Comparison of ENCODE assay signal across 20 cellular contexts in genomic region chr5:133797167-133797566, GRCh38.
"Had no signal": no experiment of that assay in that cellular context is flagged by ENCODE, and none has a peak within 500 bp of the region (broad histone marks: within the 10 kb centered on the region; RNA-seq: fewer than 3 reads in every experiment).

No MANE protein-coding gene starts in this region.

- H3K4me3 ChIP-seq: suprapubic skin, tibial nerve had no signal

- ATAC-seq: activated CD8-positive, alpha-beta T cell treated with anti-CD3 and anti-CD28 coated beads for 36 hours; activated naive CD8-positive, alpha-beta T cell treated with anti-CD3 and anti-CD28 coated beads, Interleukin-2, amount 50 U/mL, for 24 hours; activated T-cell treated with anti-CD3 and anti-CD28 coated beads, Interleukin-2, amount 50 U/mL, for 4 hours; esophagus mucosa; left ventricle myocardium superior; naive thymus-derived CD4-positive, alpha-beta T cell; right cardiac atrium had no signal

- DNase-seq: activated B cell treated with CpG ODN at 0.5 μM for 24 hours; activated CD4-positive, alpha-beta T cell treated with anti-CD3 and anti-CD28 coated beads, Interleukin-2, amount 50 U/mL, for 1 hour; activated CD8-positive, alpha-beta T cell treated with anti-CD3 and anti-CD28 coated beads for 36 hours; activated naive CD8-positive, alpha-beta T cell treated with anti-CD3 and anti-CD28 coated beads, Interleukin-2, amount 50 U/mL, for 24 hours; activated T-cell treated with anti-CD3 and anti-CD28 coated beads, Interleukin-2, amount 50 U/mL, for 4 hours; central memory CD4-positive, alpha-beta T cell; endodermal cell; glutamatergic neuron; left cardiac atrium; left ventricle myocardium superior; midbrain; naive thymus-derived CD4-positive, alpha-beta T cell; posterior cingulate gyrus; right cardiac atrium; stimulated activated CD4-positive, alpha-beta T cell treated with anti-CD3 and anti-CD28 coated beads, Interleukin-15, amount 100 ng/mL, for 24 hours; stimulated activated naive CD4-positive, alpha-beta T cell; T-helper 1 cell had no signal
